ENCODE assay signal across 23 cellular contexts in the genomic region with DNA sequence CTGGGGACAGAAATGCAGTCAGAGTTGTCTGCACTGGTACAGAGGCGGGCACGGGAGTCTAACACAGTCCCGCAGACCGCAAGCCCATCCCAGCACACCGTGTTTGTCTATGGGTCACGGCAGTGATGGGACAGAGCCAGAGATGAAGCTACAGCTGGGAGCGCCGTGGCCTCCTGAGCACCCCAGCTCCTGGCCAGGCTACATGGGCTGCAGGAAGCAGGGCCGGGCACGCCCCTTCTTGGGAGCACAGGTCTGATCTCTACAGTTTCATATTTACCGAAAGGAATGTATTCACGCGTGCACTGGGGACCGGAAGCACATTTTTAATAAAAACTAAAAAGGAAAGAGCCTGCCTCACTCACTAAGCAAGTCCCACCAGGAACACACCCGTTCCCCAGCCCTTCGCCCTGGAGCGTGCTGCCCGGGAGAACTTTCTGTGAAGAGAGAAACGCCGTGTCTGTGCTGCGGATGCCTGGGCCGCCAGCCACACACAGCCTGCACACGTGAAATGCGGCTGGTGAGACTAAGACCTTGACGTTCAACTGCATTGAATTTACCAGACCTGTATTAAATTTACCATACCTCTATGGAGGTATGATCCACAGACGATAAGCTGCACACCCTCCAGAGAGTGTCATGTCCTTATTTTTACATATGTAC.
DNase-seq lines count a peak whose midpoint lies in the region; ATAC-seq, FAIRE-seq and TF ChIP-seq lines count a peak whose summit lies in the region.
"Had no signal": no experiment of that assay in that cellular context is flagged by ENCODE, and none has a peak within 500 bp of the region (broad histone marks: within the 10 kb centered on the region; RNA-seq: fewer than 3 reads in every experiment).

No MANE protein-coding gene starts in this region.

- H3K27me3 ChIP-seq in small intestine (ENCODE audit: control insufficient read depth in 2 of 2, insufficient read depth in 2 of 2, low read length in 2 of 2) (no peaks in the 10 kb centered on the region), thyroid gland (no peaks in the 10 kb centered on the region)
- H3K27me3 ChIP-seq: heart right ventricle had no signal

- H3K27ac Mint-ChIP-seq in IgD-negative memory B cell (peak overlapping the region in 2 of 3 donors; percentile 63 to 77), memory B cell (peak overlapping the region; percentile 45)
- H3K27ac Mint-ChIP-seq: T-helper 1 cell treated with Interleukin-12 subunit alpha and Interleukin-12 subunit beta and Interleukin-4 antibody, amounts not matched to agents 30 μg/mL and 1 μg/mL, for 36 hours had no signal

- WGBS in small intestine, 3 donors = 23 to 64% (median 54%) methylated on average over 24 to 26 of the region's 26 CpGs
- WGBS in thyroid gland, 2 donors = 90 to 91% methylated on average over 25 of the region's 26 CpGs

- TF ChIP-seq CTCF in epithelial cell of esophagus (IDR thresholded peaks at IDR 0.05; ENCODE audit: insufficient read depth, low read depth, low read length, missing control alignments) = no peak
- TF ChIP-seq CTCF in thyroid gland (IDR thresholded peaks at IDR 0.05) = no peak

- no peak for FAIRE-seq in small intestine (lab: Jason Lieb, UNC)
- FAIRE-seq: HTR-8/SVneo, urothelium cell line had no signal

- H3K36me3 ChIP-seq in small intestine (ENCODE audit: control insufficient read depth in 2 of 2, insufficient read depth in 2 of 2, low read length in 2 of 2) (no peaks in the 10 kb centered on the region), thyroid gland (no peaks in the 10 kb centered on the region)
- H3K36me3 ChIP-seq: heart right ventricle, spleen had no signal

- H3K4me3 Mint-ChIP-seq in IgD-negative memory B cell (no peak overlapping the region), memory B cell (peak overlapping the region; percentile 11)
- H3K4me3 Mint-ChIP-seq: T-helper 1 cell treated with Interleukin-12 subunit alpha and Interleukin-12 subunit beta and Interleukin-4 antibody, amounts not matched to agents 30 μg/mL and 1 μg/mL, for 36 hours had no signal

- H3K4me3 ChIP-seq in epithelial cell of esophagus (ENCODE audit: low read length) (no peak overlapping the region), small intestine (ENCODE audit: low read depth in 1 of 2, low read length in 2 of 2) (no peak overlapping the region), thyroid gland (replicated peaks in 1 of 3) (no peak overlapping the region)
- H3K4me3 ChIP-seq: heart right ventricle, spleen had no signal

- H3K4me1 ChIP-seq in small intestine (ENCODE audit: control insufficient read depth in 2 of 2, insufficient read depth in 1 of 2, low read depth in 1 of 2, low read length in 1 of 2) = peaks cover 0 to 5% of the 10 kb centered on the region in 2 donors
- H3K4me1 ChIP-seq in thyroid gland = peaks cover 7 to 8% of the 10 kb centered on the region in 2 donors

- peak overlapping the region in 1 of 2 donors; percentile 14 for H3K27ac ChIP-seq in small intestine (ENCODE audit: low read depth in 1 of 2, low read length in 1 of 2)
- H3K27ac ChIP-seq in thyroid gland = no peak overlapping the region
- H3K27ac ChIP-seq: heart right ventricle, spleen had no signal

- TF ChIP-seq POLR2A in thyroid gland (IDR thresholded peaks at IDR 0.05) = no peak

- DNase-seq in epithelial cell of esophagus (ENCODE audit: low read depth) (peak; percentile 33), memory B cell (ENCODE audit: low spot score in 2 of 2) (no peak), small intestine (peak; percentile 56), thyroid gland (no peak), cerebellum (ENCODE audit: low spot score) (no peak)
- no peak for DNase-seq in activated CD8-positive, alpha-beta memory T cell treated with anti-CD3 and anti-CD28 coated beads for 24 hours
- DNase-seq: activated gamma-delta T cell; activated T-cell treated with anti-CD3 and anti-CD28 coated beads, Interleukin-2, amount 50 U/mL, for 1 hour; cerebellar nuclear complex; effector CD4-positive, alpha-beta T cell; erythroblast; heart right ventricle; KG1; mesenchymal stem cell; naive B cell; NCI-H1436; retina; spleen had no signal

- intact Hi-C loops in thyroid gland (cut with DNase I) = no loop called here

- H3K9me3 Mint-ChIP-seq in IgD-negative memory B cell (no peaks in the 10 kb centered on the region), memory B cell (no peaks in the 10 kb centered on the region)
- H3K9me3 Mint-ChIP-seq: naive B cell; T-helper 1 cell treated with Interleukin-12 subunit alpha and Interleukin-12 subunit beta and Interleukin-4 antibody, amounts not matched to agents 30 μg/mL and 1 μg/mL, for 36 hours had no signal

- H3K9me3 ChIP-seq in small intestine (ENCODE audit: control insufficient read depth, low read depth) (no peaks in the 10 kb centered on the region), thyroid gland (no peaks in the 10 kb centered on the region)
- H3K9me3 ChIP-seq: heart right ventricle, spleen had no signal

- H3K36me3 Mint-ChIP-seq in IgD-negative memory B cell (no peaks in the 10 kb centered on the region), memory B cell (peaks cover 11% of the 10 kb centered on the region)
- H3K36me3 Mint-ChIP-seq: naive B cell had no signal

- ATAC-seq in memory B cell (ENCODE audit: low read depth) (no peak), SK-N-SH treated with all-trans-retinoic acid at 6 μM for 48 hours (no peak)
- ATAC-seq: heart right ventricle had no signal

- H3K4me1 Mint-ChIP-seq in IgD-negative memory B cell (peaks cover 12 to 49% (median 25%) of the 10 kb centered on the region in 3 donors), memory B cell (peaks cover 43% of the 10 kb centered on the region)

- H3K27me3 Mint-ChIP-seq in IgD-negative memory B cell (no peaks in the 10 kb centered on the region), memory B cell (no peaks in the 10 kb centered on the region)
- H3K27me3 Mint-ChIP-seq: naive B cell had no signal

TF ChIP-seq in SK-N-SH treated with all-trans-retinoic acid at 6 μM for 48 hours, 23 proteins besides CTCF, POLR2A, EP300 and RAD21:
- TF ChIP-seq, protein P1, sequence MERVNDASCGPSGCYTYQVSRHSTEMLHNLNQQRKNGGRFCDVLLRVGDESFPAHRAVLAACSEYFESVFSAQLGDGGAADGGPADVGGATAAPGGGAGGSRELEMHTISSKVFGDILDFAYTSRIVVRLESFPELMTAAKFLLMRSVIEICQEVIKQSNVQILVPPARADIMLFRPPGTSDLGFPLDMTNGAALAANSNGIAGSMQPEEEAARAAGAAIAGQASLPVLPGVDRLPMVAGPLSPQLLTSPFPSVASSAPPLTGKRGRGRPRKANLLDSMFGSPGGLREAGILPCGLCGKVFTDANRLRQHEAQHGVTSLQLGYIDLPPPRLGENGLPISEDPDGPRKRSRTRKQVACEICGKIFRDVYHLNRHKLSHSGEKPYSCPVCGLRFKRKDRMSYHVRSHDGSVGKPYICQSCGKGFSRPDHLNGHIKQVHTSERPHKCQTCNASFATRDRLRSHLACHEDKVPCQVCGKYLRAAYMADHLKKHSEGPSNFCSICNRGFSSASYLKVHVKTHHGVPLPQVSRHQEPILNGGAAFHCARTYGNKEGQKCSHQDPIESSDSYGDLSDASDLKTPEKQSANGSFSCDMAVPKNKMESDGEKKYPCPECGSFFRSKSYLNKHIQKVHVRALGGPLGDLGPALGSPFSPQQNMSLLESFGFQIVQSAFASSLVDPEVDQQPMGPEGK (CRISPR knock-in tag; IDR thresholded peaks at IDR 0.05; ENCODE audit: borderline replicate concordance) = no peak
- no peak for TF ChIP-seq TCF4 (CRISPR knock-in tag; IDR thresholded peaks at IDR 0.05; ENCODE audit: borderline replicate concordance)
- TF ChIP-seq, protein P2, sequence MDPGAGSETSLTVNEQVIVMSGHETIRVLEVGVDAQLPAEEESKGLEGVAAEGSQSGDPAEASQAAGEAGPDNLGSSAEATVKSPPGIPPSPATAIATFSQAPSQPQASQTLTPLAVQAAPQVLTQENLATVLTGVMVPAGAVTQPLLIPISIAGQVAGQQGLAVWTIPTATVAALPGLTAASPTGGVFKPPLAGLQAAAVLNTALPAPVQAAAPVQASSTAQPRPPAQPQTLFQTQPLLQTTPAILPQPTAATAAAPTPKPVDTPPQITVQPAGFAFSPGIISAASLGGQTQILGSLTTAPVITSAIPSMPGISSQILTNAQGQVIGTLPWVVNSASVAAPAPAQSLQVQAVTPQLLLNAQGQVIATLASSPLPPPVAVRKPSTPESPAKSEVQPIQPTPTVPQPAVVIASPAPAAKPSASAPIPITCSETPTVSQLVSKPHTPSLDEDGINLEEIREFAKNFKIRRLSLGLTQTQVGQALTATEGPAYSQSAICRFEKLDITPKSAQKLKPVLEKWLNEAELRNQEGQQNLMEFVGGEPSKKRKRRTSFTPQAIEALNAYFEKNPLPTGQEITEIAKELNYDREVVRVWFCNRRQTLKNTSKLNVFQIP (CRISPR knock-in tag; IDR thresholded peaks at IDR 0.05; ENCODE audit: borderline replicate concordance, low read depth) = no peak
- TF ChIP-seq PPARA (CRISPR knock-in tag; IDR thresholded peaks at IDR 0.05; ENCODE audit: borderline replicate concordance) = no peak
- TF ChIP-seq ESRRG (CRISPR knock-in tag; IDR thresholded peaks at IDR 0.05) = no peak
- TF ChIP-seq ISL1 (CRISPR knock-in tag; IDR thresholded peaks at IDR 0.05) = no peak

Comparison
In these comparisons a context has a peak if more than half of its experiments do, and no peak if none do; other contexts are left out.
1. DNase-seq: peak in epithelial cell of esophagus (single experiment) and small intestine (single experiment); none in memory B cell (0 of 2), activated CD8-positive, alpha-beta memory T cell treated with anti-CD3 and anti-CD28 coated beads for 24 hours (single experiment), thyroid gland (0 of 2) and cerebellum (single experiment).